8 cellular contexts compared by ENCODE assay signal in the genomic region with DNA sequence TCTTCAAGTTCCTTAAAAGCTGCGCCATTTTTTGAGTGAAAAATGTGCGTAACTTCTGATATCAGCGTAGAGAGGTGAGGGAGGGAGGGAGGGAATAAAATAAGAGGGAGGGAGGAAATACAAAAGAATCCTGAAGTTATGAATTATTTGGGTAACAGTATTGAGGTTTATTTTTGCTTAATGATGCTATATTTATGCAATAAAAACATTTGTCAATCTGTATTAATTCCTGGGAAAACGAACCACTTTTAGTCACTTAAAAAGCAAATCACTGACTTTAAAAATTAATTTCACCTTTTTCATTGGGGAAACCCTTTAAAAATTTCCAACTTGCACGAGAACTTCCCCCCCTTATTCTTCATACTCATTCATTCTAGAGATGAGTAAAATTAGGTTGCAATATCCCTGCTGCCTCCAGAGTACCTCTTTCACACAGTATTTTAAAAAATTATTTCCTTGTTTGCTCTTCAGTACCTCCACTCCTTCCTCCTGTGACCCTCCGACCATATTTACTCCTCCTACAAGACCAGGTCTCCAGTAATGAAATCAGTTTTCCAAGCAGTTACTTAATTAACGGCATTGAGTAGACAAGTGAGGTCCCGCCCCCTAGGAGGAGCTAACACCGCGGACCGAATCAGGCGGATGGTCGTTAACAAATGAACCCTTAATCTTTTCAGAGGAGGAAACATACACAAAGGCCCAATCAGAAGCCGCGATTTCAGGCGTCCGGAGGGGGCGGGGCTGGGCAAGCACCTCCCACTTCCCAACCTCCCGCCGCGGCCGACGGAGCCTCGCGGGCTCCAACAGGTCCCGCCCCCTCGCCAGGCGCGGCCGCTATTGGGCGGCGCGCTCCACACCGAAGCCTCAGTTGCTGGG. TPM values are rescaled to one million over a fixed set of nuclear protein-coding genes. Genes with fewer than 3 reads are reported as not detected.
DNase-seq lines count a peak whose midpoint lies in the region; ATAC-seq and TF ChIP-seq lines count a peak whose summit lies in the region.

No MANE protein-coding gene starts in this region.

- DNase-seq in Daoy (ENCODE audit: low read depth) (peak; percentile 97), H7 (no peak), RPMI8226 (peak; percentile 98), foreskin keratinocyte (peak; percentile 87 to 94), neural progenitor cell (ENCODE audit: low spot score) (peak; percentile 99), stromal cell of bone marrow (ENCODE audit: low read depth) (peak; percentile 94)
- peak; percentile 97 for DNase-seq in activated effector memory CD4-positive, alpha-beta T cell treated with Interleukin-2 at 50 U/mL for 16 hours

- no peaks in the 10 kb centered on the region for H3K27me3 ChIP-seq in H7 (ENCODE audit: control insufficient read depth, insufficient read depth, low read length)
- no peaks in the 10 kb centered on the region for H3K27me3 ChIP-seq in Loucy (ENCODE audit: insufficient read depth, low read length, poor library complexity, severe bottlenecking)
- H3K27me3 ChIP-seq in foreskin keratinocyte, result no peaks in the 10 kb centered on the region
- H3K27me3 ChIP-seq in neural progenitor cell, result no peaks in the 10 kb centered on the region

- H3K4me2 ChIP-seq in Loucy (ENCODE audit: low read depth, low read length, poor library complexity, severe bottlenecking), result peak overlapping the region; percentile 84
- peak overlapping the region; percentile 75 for H3K4me2 ChIP-seq in neural progenitor cell

- H3K4me3 ChIP-seq in H7 (ENCODE audit: insufficient read depth, low read depth, low read length) (peak overlapping the region; percentile 37), Loucy (ENCODE audit: low read length, poor library complexity, severe bottlenecking) (peak overlapping the region; percentile 77), neural progenitor cell (peak overlapping the region; percentile 97)

- H3K9me3 Mint-ChIP-seq in neural progenitor cell, result peaks cover 21% of the 10 kb centered on the region

- H3F3A ChIP-seq in Loucy (ENCODE audit: low read depth) (0 out of 2 replicates have a peak, but pooled peaks cover 4% of the 10 kb centered on the region), neural progenitor cell (ENCODE audit: low read depth) (peaks cover 39% of the 10 kb centered on the region)

- H3K9ac ChIP-seq in Loucy (ENCODE audit: low read depth, low read length, poor library complexity, severe bottlenecking) (peak overlapping the region; percentile 78), neural progenitor cell (no peak overlapping the region)

- ATAC-seq in foreskin keratinocyte, result peak; percentile 92

- H3K9me3 ChIP-seq in Loucy (ENCODE audit: insufficient read depth, low read depth, low read length), result no peaks in the 10 kb centered on the region
- H3K9me3 ChIP-seq in neural progenitor cell (ENCODE audit: low read depth), result no peaks in the 10 kb centered on the region

- peaks cover 33% of the 10 kb centered on the region for H3K4me1 Mint-ChIP-seq in neural progenitor cell

- peak overlapping the region; percentile 92 for H3K4me3 Mint-ChIP-seq in neural progenitor cell

- H3K9me2 ChIP-seq in Loucy (replicated peaks; ENCODE audit: low read depth, low read length), result no peaks in the 10 kb centered on the region

- peaks cover 2% of the 10 kb centered on the region for H3K27me3 Mint-ChIP-seq in neural progenitor cell (ENCODE audit: insufficient read depth, low read depth)

- peak overlapping the region; percentile 88 for H3K27ac Mint-ChIP-seq in neural progenitor cell

- H2AFZ ChIP-seq in Loucy (ENCODE audit: low read length), result peak overlapping the region; percentile 98
- no peak overlapping the region for H2AFZ ChIP-seq in neural progenitor cell (replicated peaks)

- H4K20me1 ChIP-seq in Loucy (ENCODE audit: insufficient read depth, low read length, poor library complexity, severe bottlenecking), result peaks cover 34% of the 10 kb centered on the region
- peaks cover 38% of the 10 kb centered on the region for H4K20me1 ChIP-seq in neural progenitor cell (ENCODE audit: low read depth)

- peaks cover 2% of the 10 kb centered on the region for H3K36me3 ChIP-seq in H7 (replicated peaks; ENCODE audit: control insufficient read depth, insufficient read depth, low read length)
- no peaks in the 10 kb centered on the region for H3K36me3 ChIP-seq in Loucy (ENCODE audit: insufficient read depth, low read length)
- no peaks in the 10 kb centered on the region for H3K36me3 ChIP-seq in neural progenitor cell

- H3K4me1 ChIP-seq in Loucy (ENCODE audit: insufficient read depth, low read length, poor library complexity, severe bottlenecking) (peaks cover 22% of the 10 kb centered on the region), foreskin keratinocyte (no peaks in the 10 kb centered on the region), neural progenitor cell (peaks cover 40% of the 10 kb centered on the region)

- H3K36me3 Mint-ChIP-seq in neural progenitor cell, result peaks cover 28% of the 10 kb centered on the region

- H3K79me2 ChIP-seq in Loucy (ENCODE audit: insufficient read depth, low read length) (peaks cover 36% of the 10 kb centered on the region), neural progenitor cell (ENCODE audit: low read depth) (peaks cover 44% of the 10 kb centered on the region)

- TF ChIP-seq CTCF in Loucy (conservative IDR thresholded peaks at IDR 0.05; ENCODE audit: low read length), result peak; percentile 37
- TF ChIP-seq CTCF in foreskin keratinocyte (conservative IDR thresholded peaks at IDR 0.05), result peak; percentile 32
- TF ChIP-seq CTCF in neural progenitor cell (IDR thresholded peaks at IDR 0.05), result peak; percentile 9

- no peak overlapping the region for H3K27ac ChIP-seq in foreskin keratinocyte
- no peak overlapping the region for H3K27ac ChIP-seq in neural progenitor cell

RNA-seq across cellular contexts. Expression of a gene that starts 0.5 kb away (rescaled TPM):
- total RNA-seq in Daoy (2014; rRNA removed; shearing (Covaris generic)), result 11.6 and 12.3 TPM in 2 replicates
- 102 and 132 TPM in 2 replicates for total RNA-seq in H7 (2014; rRNA removed; shearing (Covaris generic))
- total RNA-seq in foreskin keratinocyte, result 7.8 and 8.9 TPM in 2 replicates
- 3.1 and 3.6 TPM in 2 replicates for polyA plus RNA-seq in foreskin keratinocyte
- total RNA-seq in neural progenitor cell (ENCODE audit: low replicate concordance), result 101 and 116 TPM in 2 replicates

Comparison
In these comparisons a context has a peak if more than half of its experiments do, and no peak if none do; other contexts are left out.
1. H3K4me3 ChIP-seq: peak in every context shown above with its lines; median percentile 97 in neural progenitor cell; 77 in Loucy; 37 in H7.